In genomic region chr3:8660781-8661180, GRCh38 we compare ENCODE assay signal across 29 cellular contexts. TPM values are rescaled to one million over a fixed set of nuclear protein-coding genes. Genes with fewer than 3 reads are reported as not detected.
DNase-seq lines count a peak whose midpoint lies in the region; ATAC-seq, FAIRE-seq and TF ChIP-seq lines count a peak whose summit lies in the region.
"Had no signal": no experiment of that assay in that cellular context is flagged by ENCODE, and none has a peak within 500 bp of the region (broad histone marks: within the 10 kb centered on the region; RNA-seq: fewer than 3 reads in every experiment).

No MANE protein-coding gene starts in this region.

- peak overlapping the region; percentile 2; the same call in 1 of the 2 replicates for H3K4me3 ChIP-seq in BLaER1
- H3K4me3 ChIP-seq in OCI-LY1 (ENCODE audit: low read depth, low read length, poor library complexity, severe bottlenecking) = no peak overlapping the region
- H3K4me3 ChIP-seq in cardiac muscle cell = no peak overlapping the region
- H3K4me3 ChIP-seq: esophagus muscularis mucosa, K562, left lung, right lobe of liver had no signal

- no peaks in the 10 kb centered on the region for H3K36me3 Mint-ChIP-seq in neural crest cell (ENCODE audit: low read depth)
- H3K36me3 Mint-ChIP-seq: activated CD4-positive, alpha-beta memory T cell treated with anti-CD3 and anti-CD28 coated beads for 36 hours; CD4-positive, CD25-positive, alpha-beta regulatory T cell; stimulated activated naive B cell treated with anti-CD40 and anti-IgM and Interleukin-4, amounts not matched to agents 10 μg/mL and 1 μg/mL and 100 μg/mL, for 72 hours had no signal

- H2AFZ ChIP-seq in OCI-LY1 (ENCODE audit: low read length) = no peak overlapping the region

- H3K4me3 Mint-ChIP-seq in neural crest cell = no peak overlapping the region
- H3K4me3 Mint-ChIP-seq: activated CD4-positive, alpha-beta memory T cell treated with anti-CD3 and anti-CD28 coated beads for 36 hours; CD4-positive, CD25-positive, alpha-beta regulatory T cell; stimulated activated naive B cell treated with anti-CD40 and anti-IgM and Interleukin-4, amounts not matched to agents 10 μg/mL and 1 μg/mL and 100 μg/mL, for 72 hours; T-helper 17 cell had no signal

- H3K9ac ChIP-seq in BLaER1 (peak overlapping the region; percentile 78; the same call in 1 of the 2 replicates), OCI-LY1 (ENCODE audit: low read length) (no peak overlapping the region)

- no peak for ATAC-seq in GM18498 (IDR thresholded peaks at IDR 0.05; ENCODE audit: unreplicated experiment)
- ATAC-seq: K562; right lobe of liver; stimulated activated naive B cell treated with anti-CD40 and anti-IgM and Interleukin-4, amounts not matched to agents 10 μg/mL and 1 μg/mL and 100 μg/mL, for 72 hours; T-helper 17 cell had no signal

- H3K4me1 Mint-ChIP-seq in neural crest cell = peaks cover 88% of the 10 kb centered on the region
- H3K4me1 Mint-ChIP-seq: CD4-positive, CD25-positive, alpha-beta regulatory T cell; T-helper 17 cell had no signal

- TF ChIP-seq POLR2A in H54 (IDR thresholded peaks at IDR 0.05; ENCODE audit: low read depth, low read length) = no peak

- no peaks in the 10 kb centered on the region for H3K79me2 ChIP-seq in OCI-LY1 (ENCODE audit: insufficient read depth, low read length)

- no peak for FAIRE-seq in H54 (lab: Jason Lieb, UNC)
- FAIRE-seq: GM19239, K562 had no signal

- H4K20me1 ChIP-seq in BLaER1 (no peaks in the 10 kb centered on the region), OCI-LY1 (ENCODE audit: insufficient read depth, low read length) (no peaks in the 10 kb centered on the region)

- peak overlapping the region; percentile 81 for H3K27ac Mint-ChIP-seq in neural crest cell (ENCODE audit: unreplicated experiment)
- H3K27ac Mint-ChIP-seq: activated CD4-positive, alpha-beta memory T cell treated with anti-CD3 and anti-CD28 coated beads for 36 hours; stimulated activated naive B cell treated with anti-CD40 and anti-IgM and Interleukin-4, amounts not matched to agents 10 μg/mL and 1 μg/mL and 100 μg/mL, for 72 hours; T-helper 17 cell had no signal

- DNase-seq in cardiac muscle cell (ENCODE audit: low read depth in 1 of 2, low spot score in 1 of 2) = peak; percentile 20 to 27
- DNase-seq in neural crest cell (ENCODE audit: low read depth, low spot score) = no peak
- no peak for DNase-seq in Ammon's horn (ENCODE audit: low spot score)
- no peak for DNase-seq in NCI-H2107 treated with DMSO at 0.1 percent for 48 hours (lab: John Stamatoyannopoulos, UW; ENCODE audit: unreplicated experiment)
- DNase-seq in H54 (ENCODE audit: insufficient read length, low spot score) = no peak
- DNase-seq: activated CD4-positive, alpha-beta memory T cell treated with anti-CD3 and anti-CD28 coated beads for 36 hours; activated gamma-delta T cell treated with Interleukin-2 at 50 U/mL for 16 hours; CD4-positive, CD25-positive, alpha-beta regulatory T cell; central memory CD4-positive, alpha-beta T cell; DMS153; GF-D8; MV-4-11; NCI-H187; NCI-H2227 treated with DMSO at 0.1 percent for 48 hours; NCI-H774; OCI-M1; right lobe of liver; SIG-M5; stimulated activated naive B cell treated with anti-CD40 and anti-IgM and Interleukin-4, amounts not matched to agents 10 μg/mL and 1 μg/mL and 100 μg/mL, for 72 hours; T-helper 17 cell had no signal

- H3K4me2 ChIP-seq in BLaER1 = peak overlapping the region; percentile 81
- H3K4me2 ChIP-seq in OCI-LY1 (ENCODE audit: low read length) = no peak overlapping the region

- H3K27ac ChIP-seq in BLaER1 = peak overlapping the region; percentile 90
- peak overlapping the region; percentile 97 for H3K27ac ChIP-seq in OCI-LY1 (ENCODE audit: low read depth, low read length, poor library complexity, severe bottlenecking)
- H3K27ac ChIP-seq in cardiac muscle cell = peak overlapping the region; percentile 95
- H3K27ac ChIP-seq: left lung, right lobe of liver, VCaP had no signal

- TF ChIP-seq CTCF in OCI-LY1 (IDR thresholded peaks at IDR 0.05; ENCODE audit: low read length) (no peak), cardiac muscle cell (IDR thresholded peaks at IDR 0.05; ENCODE audit: low read depth, low read length) (no peak), neural crest cell (conservative IDR thresholded peaks at IDR 0.05) (no peak)

- H3K4me1 ChIP-seq in BLaER1 (peaks cover 97% of the 10 kb centered on the region), OCI-LY1 (ENCODE audit: insufficient read depth, low read length, severe bottlenecking) (peaks cover 77% of the 10 kb centered on the region), cardiac muscle cell (ENCODE audit: low read depth) (peaks cover 56% of the 10 kb centered on the region)
- H3K4me1 ChIP-seq: right lobe of liver had no signal

- H3K27me3 ChIP-seq in BLaER1 = no peaks in the 10 kb centered on the region
- H3K27me3 ChIP-seq in OCI-LY1 (ENCODE audit: insufficient read depth, low read length) = no peaks in the 10 kb centered on the region
- no peaks in the 10 kb centered on the region for H3K27me3 ChIP-seq in cardiac muscle cell
- H3K27me3 ChIP-seq: esophagus muscularis mucosa, left lung, right lobe of liver had no signal

- peaks cover 7% of the 10 kb centered on the region for H3F3A ChIP-seq in OCI-LY1 (ENCODE audit: insufficient read depth, low read length)

- no peaks in the 10 kb centered on the region for H3K9me3 Mint-ChIP-seq in neural crest cell
- H3K9me3 Mint-ChIP-seq: activated CD4-positive, alpha-beta memory T cell treated with anti-CD3 and anti-CD28 coated beads for 36 hours; stimulated activated naive B cell treated with anti-CD40 and anti-IgM and Interleukin-4, amounts not matched to agents 10 μg/mL and 1 μg/mL and 100 μg/mL, for 72 hours had no signal

- H3K27me3 Mint-ChIP-seq in neural crest cell (ENCODE audit: low read depth) = no peaks in the 10 kb centered on the region

- H3K9me3 ChIP-seq in BLaER1 = peaks cover 17% of the 10 kb centered on the region
- H3K9me3 ChIP-seq in OCI-LY1 (ENCODE audit: low read length) = peaks cover 5% of the 10 kb centered on the region; the same call in 1 of the 2 replicates
- H3K9me3 ChIP-seq in cardiac muscle cell (ENCODE audit: low read depth) = no peaks in the 10 kb centered on the region
- H3K9me3 ChIP-seq: esophagus muscularis mucosa, left lung, right lobe of liver had no signal

- H3K36me3 ChIP-seq in BLaER1 (no peaks in the 10 kb centered on the region), OCI-LY1 (ENCODE audit: insufficient read depth, low read length) (peaks cover 7% of the 10 kb centered on the region; the same call in 1 of the 2 replicates), cardiac muscle cell (no peaks in the 10 kb centered on the region)
- H3K36me3 ChIP-seq: esophagus muscularis mucosa, left lung, right lobe of liver had no signal

- no peaks in the 10 kb centered on the region for H3K9me2 ChIP-seq in OCI-LY1 (ENCODE audit: low read depth, low read length)

RNA-seq across cellular contexts. Expression of gene SSUH2, which starts 16.2 kb away (rescaled TPM):
- total RNA-seq in cardiac muscle cell (0.33 and 0.53 TPM in 2 replicates), neural crest cell (14.1 and 18.0 TPM in 2 replicates)
- polyA plus RNA-seq in cardiac muscle cell = not detected in 2 replicates
- total RNA-seq: activated CD4-positive, alpha-beta memory T cell treated with anti-CD3 and anti-CD28 coated beads for 36 hours; CD4-positive, CD25-positive, alpha-beta regulatory T cell; glomerular endothelial cell; K562; T-helper 17 cell had no signal
- polyA plus RNA-seq: CD4-positive, CD25-positive, alpha-beta regulatory T cell had no signal

Comparison
In these comparisons a context has a peak if more than half of its experiments do, and no peak if none do; other contexts are left out.
1. DNase-seq: peak in cardiac muscle cell (2 of 2); none in neural crest cell (single experiment), Ammon's horn (single experiment), NCI-H2107 treated with DMSO at 0.1 percent for 48 hours (single experiment) and H54 (single experiment).
2. Peak in every context shown above with its lines, with median percentiles within 50 percentile points of each other: H3K27ac ChIP-seq.